In the genomic region with DNA sequence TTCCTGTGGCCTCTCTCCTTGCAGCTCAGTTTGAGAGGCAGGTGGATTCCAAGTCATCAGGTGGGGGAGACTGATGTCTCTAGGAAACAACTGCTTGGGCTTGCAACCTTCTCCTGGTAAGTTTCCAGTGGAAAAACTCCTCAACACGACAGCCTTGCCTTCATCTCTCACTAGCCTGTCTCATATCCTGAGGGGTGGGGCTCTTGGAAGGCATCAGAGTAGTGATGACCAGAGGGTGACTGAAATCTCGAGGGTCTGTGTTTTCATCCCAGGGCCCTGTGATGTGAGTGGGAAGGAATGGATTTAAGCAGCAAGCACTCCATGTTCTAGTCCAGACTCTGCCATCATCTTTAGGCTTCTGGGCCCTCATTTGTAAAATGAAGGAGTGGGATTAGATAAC, we compare ENCODE assay signal across 22 cellular contexts.
"Had no signal": no experiment of that assay in that cellular context is flagged by ENCODE, and none has a peak within 500 bp of the region (broad histone marks: within the 10 kb centered on the region; RNA-seq: fewer than 3 reads in every experiment).

No MANE protein-coding gene starts in this region.

- H3K9me3 ChIP-seq: neutrophil, suprapubic skin had no signal

- H3K27ac ChIP-seq: hepatocyte, neutrophil, skin epidermis, suprapubic skin had no signal

- H3K36me3 ChIP-seq: neutrophil had no signal

- H3K27me3 ChIP-seq: hepatocyte, neutrophil, suprapubic skin had no signal

- H3K4me2 ChIP-seq: hepatocyte had no signal

- H2AFZ ChIP-seq: hepatocyte had no signal

- DNase-seq: activated CD4-positive, alpha-beta T cell treated with anti-CD3 and anti-CD28 coated beads for 48 hours; activated CD8-positive, alpha-beta memory T cell treated with anti-CD3 and anti-CD28 coated beads, Interleukin-2, amount 50 U/mL, for 48 hours; activated CD8-positive, alpha-beta T cell treated with anti-CD3 and anti-CD28 coated beads, Interleukin-2, amount 10 ng/mL, durations not matched to agents 7 days and 5 days; activated gamma-delta T cell; activated naive CD8-positive, alpha-beta T cell treated with anti-CD3 and anti-CD28 coated beads for 36 hours; activated T-cell treated with anti-CD3 and anti-CD28 coated beads, Interleukin-2, amount 50 U/mL, for 72 hours; amygdala; effector CD8-positive, alpha-beta T cell; islet precursor cell; natural killer cell; stimulated activated CD4-positive, alpha-beta T cell treated with anti-CD3 and anti-CD28 coated beads, Interleukin-4, amount 100 ng/mL, for 4 hours; stimulated activated CD8-positive, alpha-beta memory T cell treated with anti-CD3 and anti-CD28 coated beads, Interleukin-4, amount 100 ng/mL, for 48 hours; stimulated activated naive CD4-positive, alpha-beta T cell treated with Interleukin-2 at 50 U/mL for 16 hours; T-helper 17 cell; trophoblast cell had no signal

- H3K4me1 ChIP-seq: suprapubic skin had no signal

- ATAC-seq: activated CD8-positive, alpha-beta T cell treated with anti-CD3 and anti-CD28 coated beads, Interleukin-2, amount 10 ng/mL, durations not matched to agents 7 days and 5 days; activated T-cell treated with anti-CD3 and anti-CD28 coated beads, Interleukin-2, amount 50 U/mL, for 72 hours; left lobe of liver; natural killer cell; T-helper 17 cell; WTC11 had no signal

- H3K4me3 ChIP-seq: coronary artery, hepatocyte, skin epidermis, suprapubic skin had no signal
